In genomic region chr5:87252283-87252605, GRCh38 we compare ENCODE assay signal across 24 cellular contexts.
"Had no signal": no experiment of that assay in that cellular context is flagged by ENCODE, and none has a peak within 500 bp of the region (broad histone marks: within the 10 kb centered on the region; RNA-seq: fewer than 3 reads in every experiment).

No MANE protein-coding gene starts in this region.

- H3K36me3 Mint-ChIP-seq: stimulated activated naive B cell treated with anti-CD40 and anti-IgM and Interleukin-4, amounts not matched to agents 10 μg/mL and 1 μg/mL and 100 μg/mL, for 72 hours had no signal

- H3K27ac ChIP-seq: colonic mucosa, heart left ventricle, parathyroid adenoma, psoas muscle, right lobe of liver, skin epidermis, thyroid gland, upper lobe of left lung, vagina had no signal

- FAIRE-seq: endothelial cell of umbilical vein had no signal

- H3K9me3 ChIP-seq: colonic mucosa, heart left ventricle, psoas muscle, right lobe of liver, thyroid gland, upper lobe of left lung, vagina had no signal

- H3K4me1 Mint-ChIP-seq: endodermal cell, nephron had no signal

- H3K27me3 Mint-ChIP-seq: stimulated activated naive B cell treated with anti-CD40 and anti-IgM and Interleukin-4, amounts not matched to agents 10 μg/mL and 1 μg/mL and 100 μg/mL, for 72 hours had no signal

- H2AFZ ChIP-seq: parathyroid adenoma had no signal

- H3K27ac Mint-ChIP-seq: endodermal cell; nephron; stimulated activated naive B cell treated with anti-CD40 and anti-IgM and Interleukin-4, amounts not matched to agents 10 μg/mL and 1 μg/mL and 100 μg/mL, for 72 hours had no signal

- H3K79me2 ChIP-seq: parathyroid adenoma had no signal

- H3K4me3 ChIP-seq: colonic mucosa, heart left ventricle, lung, psoas muscle, right lobe of liver, skin epidermis, thyroid gland, upper lobe of left lung, vagina had no signal

- ATAC-seq: heart left ventricle; left colon; left ventricle myocardium superior; psoas muscle; stimulated activated naive B cell treated with anti-CD40 and anti-IgM and Interleukin-4, amounts not matched to agents 10 μg/mL and 1 μg/mL and 100 μg/mL, for 72 hours had no signal

- H3K4me1 ChIP-seq: colonic mucosa, heart left ventricle, parathyroid adenoma, psoas muscle, right lobe of liver, thyroid gland, upper lobe of left lung, vagina had no signal

- H3K4me3 Mint-ChIP-seq: endodermal cell; nephron; stimulated activated naive B cell treated with anti-CD40 and anti-IgM and Interleukin-4, amounts not matched to agents 10 μg/mL and 1 μg/mL and 100 μg/mL, for 72 hours had no signal

- DNase-seq: colonic mucosa; effector CD4-positive, alpha-beta T cell; foreskin melanocyte; heart left ventricle; hippocampal formation; left colon; left ventricle myocardium superior; mesenchymal stem cell; midbrain; psoas muscle; retina; right lobe of liver; stimulated activated CD4-positive, alpha-beta T cell treated with anti-CD3 and anti-CD28 coated beads, Interleukin-2, amount 100 ng/mL, for 24 hours; stimulated activated CD4-positive, alpha-beta T cell treated with anti-CD3 and anti-CD28 coated beads, Interleukin-4, amount 100 ng/mL, for 4 hours; stimulated activated naive B cell treated with anti-CD40 and anti-IgM and Interleukin-4, amounts not matched to agents 10 μg/mL and 1 μg/mL and 100 μg/mL, for 72 hours; thyroid gland had no signal

- H3K9ac ChIP-seq: parathyroid adenoma had no signal

- H3K27me3 ChIP-seq: colonic mucosa, heart left ventricle, right lobe of liver, thyroid gland, upper lobe of left lung, vagina had no signal

- H3K9me3 Mint-ChIP-seq: nephron had no signal

- H3K36me3 ChIP-seq: colonic mucosa, heart left ventricle, right lobe of liver, thyroid gland, upper lobe of left lung, vagina had no signal
